ENCODE assay signal across 18 cellular contexts in genomic region chr3:14513566-14514322, GRCh38. TPM values are rescaled to one million over a fixed set of nuclear protein-coding genes. Genes with fewer than 3 reads are reported as not detected.
DNase-seq lines count a peak whose midpoint lies in the region; ATAC-seq and TF ChIP-seq lines count a peak whose summit lies in the region.
"Had no signal": no experiment of that assay in that cellular context is flagged by ENCODE, and none has a peak within 500 bp of the region (broad histone marks: within the 10 kb centered on the region; RNA-seq: fewer than 3 reads in every experiment).

No MANE protein-coding gene starts in this region.

- peak; percentile 38 for DNase-seq in activated effector memory CD4-positive, alpha-beta T cell treated with anti-CD3 and anti-CD28 coated beads, Interleukin-2, amount 50 U/mL, for 16 hours
- no peak for DNase-seq in activated effector memory CD4-positive, alpha-beta T cell treated with Interleukin-2 at 50 U/mL for 16 hours
- DNase-seq in WERI-Rb-1 = peak; percentile 5
- DNase-seq in glutamatergic neuron = peak; percentile 6
- peak; percentile 51 for DNase-seq in sigmoid colon
- no peak for DNase-seq in SIG-M5 (lab: John Stamatoyannopoulos, UW)
- no peak for DNase-seq in A673 (ENCODE audit: low spot score)
- DNase-seq: C1 segment of cervical spinal cord, DMS79 treated with DMSO at 0.1 percent for 48 hours, KG1, NCI-H1436 treated with DMSO at 0.1 percent for 48 hours, NCI-H2029 treated with DMSO at 0.1 percent for 48 hours, NCI-H2171 treated with DMSO at 0.1 percent for 48 hours, NCI-H774, PC-9 had no signal

- CTCF ChIA-PET in A673 (lab: Charles Lee) = interaction anchor here (0.5 to 0.7 kb wide), 2 partner anchors 45 to 171 kb away, joined by 4 to 5 read pairs; no protein-coding TSS in a partner anchor

- no peak overlapping the region for H3K4me3 Mint-ChIP-seq in glutamatergic neuron (ENCODE audit: unreplicated experiment)

- POLR2A ChIA-PET in A673 (lab: Charles Lee; ENCODE audit: low non-redundant PET) = no interaction called here

- H3K27me3 Mint-ChIP-seq in glutamatergic neuron (ENCODE audit: unreplicated experiment) = peaks cover 8% of the 10 kb centered on the region

- no peaks in the 10 kb centered on the region for H3K4me1 Mint-ChIP-seq in glutamatergic neuron (ENCODE audit: low read depth, unreplicated experiment)

- no peaks in the 10 kb centered on the region for H3K36me3 ChIP-seq in WERI-Rb-1
- H3K36me3 ChIP-seq in sigmoid colon = no peaks in the 10 kb centered on the region
- no peaks in the 10 kb centered on the region for H3K36me3 ChIP-seq in A673 (ENCODE audit: insufficient read depth, low read length, poor library complexity, severe bottlenecking)

- TF ChIP-seq CTCF in WERI-Rb-1 (IDR thresholded peaks at IDR 0.05; ENCODE audit: low read depth, low read length) (no peak), glutamatergic neuron (IDR thresholded peaks at IDR 0.05; ENCODE audit: partially characterized antibody, unreplicated experiment) (no peak), sigmoid colon (IDR thresholded peaks at IDR 0.05) (no peak), A673 (conservative IDR thresholded peaks at IDR 0.05; ENCODE audit: low read depth, low read length) (no peak)

- H3K4me3 ChIP-seq in WERI-Rb-1 (ENCODE audit: low read depth, low read length) = no peak overlapping the region
- no peak overlapping the region for H3K4me3 ChIP-seq in sigmoid colon
- no peak overlapping the region for H3K4me3 ChIP-seq in A673 (ENCODE audit: low read depth, low read length, poor library complexity, severe bottlenecking)
- H3K4me3 ChIP-seq: A549, PC-9 had no signal

- H3K27ac ChIP-seq in WERI-Rb-1 (no peak overlapping the region), sigmoid colon (no peak overlapping the region), A673 (ENCODE audit: low read depth, low read length, poor library complexity, severe bottlenecking) (no peak overlapping the region)
- H3K27ac ChIP-seq: A549, PC-9 had no signal

- TF ChIP-seq POLR2A in sigmoid colon (IDR thresholded peaks at IDR 0.05) = no peak

- peaks cover 3% of the 10 kb centered on the region for H3K9me3 Mint-ChIP-seq in glutamatergic neuron (ENCODE audit: unreplicated experiment)

- ATAC-seq in HG03521 (IDR thresholded peaks at IDR 0.05; ENCODE audit: unreplicated experiment) = no peak
- ATAC-seq: A549, HCT116 had no signal

- H3K27me3 ChIP-seq in WERI-Rb-1 (ENCODE audit: insufficient read depth, low read depth, severe bottlenecking) (no peaks in the 10 kb centered on the region), sigmoid colon (no peaks in the 10 kb centered on the region), A673 (replicated peaks; ENCODE audit: insufficient read depth, low read depth, low read length, poor library complexity) (no peaks in the 10 kb centered on the region)

- peaks cover 0 to 5% (median 2%) of the 10 kb centered on the region in 4 donors for H3K4me1 ChIP-seq in sigmoid colon
- no peaks in the 10 kb centered on the region for H3K4me1 ChIP-seq in A673 (ENCODE audit: insufficient read depth, low read length, poor library complexity, severe bottlenecking)
- H3K4me1 ChIP-seq: A549 had no signal

- H3K9me3 ChIP-seq in WERI-Rb-1 (ENCODE audit: severe bottlenecking) = no peaks in the 10 kb centered on the region
- H3K9me3 ChIP-seq in sigmoid colon = peaks cover 0 to 3% (median 0%) of the 10 kb centered on the region in 4 donors
- H3K9me3 ChIP-seq in A673 (ENCODE audit: low read depth, low read length, poor library complexity, severe bottlenecking) = no peaks in the 10 kb centered on the region
- H3K9me3 ChIP-seq: A549 had no signal

- intact Hi-C loops in sigmoid colon (cut with DNase I) = no loop called here
- intact Hi-C loops in A673 (cut with micrococcal nuclease; ENCODE audit: unreplicated experiment) = no loop called here

- 74 to 76% methylated on average over 18 of the region's 18 CpGs for WGBS in sigmoid colon, 2 donors

- no peak for TF ChIP-seq EP300 in sigmoid colon (IDR thresholded peaks at IDR 0.05)

- H3K36me3 Mint-ChIP-seq in glutamatergic neuron (ENCODE audit: unreplicated experiment) = no peaks in the 10 kb centered on the region

- no TSS peak for BruUV-seq in A673 (replicated peaks; lab: Mats Ljungman, UMichigan)

- no peak overlapping the region for H3K27ac Mint-ChIP-seq in glutamatergic neuron (ENCODE audit: unreplicated experiment)

RNA-seq across cellular contexts. Expression of gene GRIP2, which starts 26.4 kb away (rescaled TPM):
- total RNA-seq in glutamatergic neuron (ENCODE audit: unreplicated experiment) (0.34 TPM), sigmoid colon (1 to 10 TPM in 2 of 4 donors, under 1 TPM in 2; 0.16 to 1.7 (median 0.87) TPM), A673 (2021) (0.43 and 0.76 TPM in 2 replicates)
- polyA plus RNA-seq in sigmoid colon = under 1 TPM; under 0.01 to 0.90 (median 0.23) TPM
- total RNA-seq: PC-9 had no signal

Comparison
In these comparisons a context has a peak if more than half of its experiments do, and no peak if none do; other contexts are left out.
1. DNase-seq: peak in activated effector memory CD4-positive, alpha-beta T cell treated with anti-CD3 and anti-CD28 coated beads, Interleukin-2, amount 50 U/mL, for 16 hours (single experiment), WERI-Rb-1 (single experiment), glutamatergic neuron (single experiment) and sigmoid colon (single experiment); none in activated effector memory CD4-positive, alpha-beta T cell treated with Interleukin-2 at 50 U/mL for 16 hours (single experiment), SIG-M5 (single experiment) and A673 (single experiment).